In the genomic region with DNA sequence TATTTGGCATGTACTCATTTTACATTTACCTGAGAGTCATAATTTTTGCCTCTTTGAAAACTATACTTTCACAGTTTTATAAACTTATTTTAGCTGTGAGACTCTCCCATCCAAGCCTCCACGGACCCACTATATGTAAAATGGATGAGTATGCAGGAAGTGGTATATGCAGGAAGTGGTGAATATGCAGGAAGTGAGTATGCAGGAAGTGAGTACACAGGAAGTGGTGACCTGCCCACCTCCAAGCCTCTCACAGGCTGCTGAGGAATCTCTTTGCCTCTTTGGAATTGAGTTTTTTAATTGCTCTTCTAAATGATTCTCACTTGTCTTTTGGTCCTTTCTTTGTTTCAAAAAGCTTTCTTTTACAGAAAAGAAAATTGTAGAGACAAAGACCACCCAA, we compare ENCODE assay signal across 9 cellular contexts.
DNase-seq lines count a peak whose midpoint lies in the region; ATAC-seq and TF ChIP-seq lines count a peak whose summit lies in the region.
"Had no signal": no experiment of that assay in that cellular context is flagged by ENCODE, and none has a peak within 500 bp of the region (broad histone marks: within the 10 kb centered on the region; RNA-seq: fewer than 3 reads in every experiment).

No MANE protein-coding gene starts in this region.

- BruUV-seq in mammary epithelial cell (replicated peaks; lab: Mats Ljungman, UMichigan) = no TSS peak

- 0% methylated on average over 1 of the region's 1 CpG for WGBS in mammary epithelial cell (ENCODE audit: low coverage, missing lambda C conversion rate)

- H3K27ac ChIP-seq in mammary epithelial cell (ENCODE audit: insufficient read depth, low read depth, low read length) (no peak overlapping the region), breast epithelium (no peak overlapping the region), lower lobe of right lung (no peak overlapping the region)
- H3K27ac ChIP-seq: C4-2B had no signal

- no peaks in the 10 kb centered on the region for H3K79me2 ChIP-seq in mammary epithelial cell (ENCODE audit: insufficient read depth, low read length)

- DNase-seq in mammary epithelial cell (peak; percentile 34), breast epithelium (ENCODE audit: low spot score in 2 of 2) (no peak), NAMALWA (ENCODE audit: low spot score) (peak; percentile 28), G401 (ENCODE audit: low spot score) (no peak), lower lobe of right lung (no peak)
- peak; percentile 21 for DNase-seq in activated effector memory CD4-positive, alpha-beta T cell treated with Interleukin-2 at 50 U/mL for 16 hours
- DNase-seq in stimulated activated CD4-positive, alpha-beta T cell treated with anti-CD3 and anti-CD28 coated beads, TNF-alpha, amount 100 ng/mL, for 24 hours (ENCODE audit: low read depth in 3 of 3) = peak; percentile 13 to 29 (median 23)

- intact Hi-C loops in mammary epithelial cell (cut with micrococcal nuclease) = no loop called here
- intact Hi-C loops in breast epithelium (cut with DNase I; ENCODE audit: low total_unique reads) = no loop called here
- intact Hi-C loops in lower lobe of right lung (cut with DNase I) = no loop called here

- TF ChIP-seq CTCF in mammary epithelial cell (conservative IDR thresholded peaks at IDR 0.05 in 1 of 2, IDR thresholded peaks at IDR 0.05 in 1 of 2; ENCODE audit: extremely low read depth in 1 of 2, insufficient read depth in 1 of 2, low read depth in 1 of 2, low read length in 2 of 2) (no peak), breast epithelium (IDR thresholded peaks at IDR 0.05) (no peak), lower lobe of right lung (IDR thresholded peaks at IDR 0.05) (no peak)

- CTCF ChIA-PET in mammary epithelial cell (lab: Charles Lee; ENCODE audit: low non-redundant PET) = no interaction called here

- H3K36me3 ChIP-seq in mammary epithelial cell (ENCODE audit: insufficient read depth, low read length) (no peaks in the 10 kb centered on the region), breast epithelium (no peaks in the 10 kb centered on the region), lower lobe of right lung (no peaks in the 10 kb centered on the region)

- H2AFZ ChIP-seq in mammary epithelial cell (ENCODE audit: low read depth, low read length) = peak overlapping the region; percentile 63

- H3K9me3 ChIP-seq in mammary epithelial cell (replicated peaks; ENCODE audit: insufficient read depth, low read length) = peaks cover 11% of the 10 kb centered on the region
- no peaks in the 10 kb centered on the region for H3K9me3 ChIP-seq in breast epithelium
- peaks cover 17% of the 10 kb centered on the region for H3K9me3 ChIP-seq in lower lobe of right lung

- no peaks in the 10 kb centered on the region for H4K20me1 ChIP-seq in mammary epithelial cell (ENCODE audit: insufficient read depth, low read length)

- no peak overlapping the region for H3K4me3 ChIP-seq in mammary epithelial cell (replicated peaks in 1 of 3; ENCODE audit: insufficient read depth in 1 of 3, low read depth in 2 of 3, low read length in 3 of 3)
- H3K4me3 ChIP-seq in breast epithelium = no peak overlapping the region
- H3K4me3 ChIP-seq in lower lobe of right lung = no peak overlapping the region

- no peak for TF ChIP-seq POLR2A in breast epithelium (IDR thresholded peaks at IDR 0.05)

- dilution Hi-C loops in mammary epithelial cell (cut with HindIII; ENCODE audit: low sequenced_read_pairs) = no loop called here

- H3K4me2 ChIP-seq in mammary epithelial cell (ENCODE audit: insufficient read depth, low read depth, low read length) = no peak overlapping the region

- H3K4me1 ChIP-seq in mammary epithelial cell (ENCODE audit: insufficient read depth, low read length) (peaks cover 5% of the 10 kb centered on the region), breast epithelium (no peaks in the 10 kb centered on the region), lower lobe of right lung (no peaks in the 10 kb centered on the region)

- in situ Hi-C loops in mammary epithelial cell (cut with MboI; ENCODE audit: low sequenced_read_pairs in 2 of 2) (no loop called here), G401 (cut with HindIII; ENCODE audit: low sequenced_read_pairs) (no loop called here)

- no peak overlapping the region for H3K9ac ChIP-seq in mammary epithelial cell (ENCODE audit: insufficient read depth, low read length)

- no peaks in the 10 kb centered on the region for H3K27me3 ChIP-seq in mammary epithelial cell (ENCODE audit: insufficient read depth, low read length)
- no peaks in the 10 kb centered on the region for H3K27me3 ChIP-seq in breast epithelium
- H3K27me3 ChIP-seq in lower lobe of right lung (ENCODE audit: low read depth) = no peaks in the 10 kb centered on the region

- ATAC-seq in HG03025 (IDR thresholded peaks at IDR 0.05; ENCODE audit: low FRiP score, unreplicated experiment) (no peak), lower lobe of right lung (no peak)

Comparison
In these comparisons a context has a peak if more than half of its experiments do, and no peak if none do; other contexts are left out.
1. DNase-seq: peak in mammary epithelial cell (single experiment), NAMALWA (single experiment), activated effector memory CD4-positive, alpha-beta T cell treated with Interleukin-2 at 50 U/mL for 16 hours (single experiment) and stimulated activated CD4-positive, alpha-beta T cell treated with anti-CD3 and anti-CD28 coated beads, TNF-alpha, amount 100 ng/mL, for 24 hours (3 of 3); none in breast epithelium (0 of 2), G401 (single experiment) and lower lobe of right lung (single experiment).